18 cellular contexts compared by ENCODE assay signal in genomic region chr12:45209784-45210183, GRCh38.
"Had no signal": no experiment of that assay in that cellular context is flagged by ENCODE, and none has a peak within 500 bp of the region (broad histone marks: within the 10 kb centered on the region; RNA-seq: fewer than 3 reads in every experiment).

No MANE protein-coding gene starts in this region.

- H3K9me3 Mint-ChIP-seq: activated CD4-positive, alpha-beta memory T cell treated with anti-CD3 and anti-CD28 coated beads for 36 hours; activated CD4-positive, alpha-beta T cell treated with anti-CD3 and anti-CD28 coated beads, Interleukin-2, amount 10 ng/mL, durations not matched to agents 24 days and 14 days; activated naive CD8-positive, alpha-beta T cell treated with anti-CD3 and anti-CD28 coated beads, Interleukin-2, amount 10 ng/mL, durations not matched to agents 7 days and 5 days had no signal

- DNase-seq: activated CD4-positive, alpha-beta T cell treated with anti-CD3 and anti-CD28 coated beads, Interleukin-2, amount 10 ng/mL, durations not matched to agents 24 days and 14 days; activated CD8-positive, alpha-beta memory T cell treated with anti-CD3 and anti-CD28 coated beads for 24 hours; activated naive CD4-positive, alpha-beta T cell treated with anti-CD3 and anti-CD28 coated beads, Interleukin-2, amount 50 U/mL, for 16 hours; activated naive CD8-positive, alpha-beta T cell treated with anti-CD3 and anti-CD28 coated beads, Interleukin-2, amount 10 ng/mL, durations not matched to agents 7 days and 5 days; activated T-cell treated with anti-CD3 and anti-CD28 coated beads, Interleukin-2, amount 50 U/mL, for 48 hours; anterior cingulate cortex; NCI-H1092; NCI-H1417 treated with DMSO at 0.1 percent for 48 hours; NCI-H1694 treated with DMSO at 0.1 percent for 48 hours; NCI-H2081; NCI-H446; NCI-H524; SHP77; SW 1271 had no signal

- ATAC-seq: activated CD4-positive, CD25-positive, alpha-beta regulatory T cell treated with anti-CD3 and anti-CD28 coated beads, Interleukin-2, amount 50 U/mL, for 24 hours; SK-N-SH treated with all-trans-retinoic acid at 6 μM for 48 hours had no signal

- H3K27me3 Mint-ChIP-seq: activated CD4-positive, alpha-beta memory T cell treated with anti-CD3 and anti-CD28 coated beads for 36 hours; activated CD4-positive, alpha-beta T cell treated with anti-CD3 and anti-CD28 coated beads, Interleukin-2, amount 10 ng/mL, durations not matched to agents 24 days and 14 days; activated naive CD8-positive, alpha-beta T cell treated with anti-CD3 and anti-CD28 coated beads, Interleukin-2, amount 10 ng/mL, durations not matched to agents 7 days and 5 days had no signal

- FAIRE-seq: RCC 7860 had no signal

- H3K36me3 Mint-ChIP-seq: activated CD4-positive, alpha-beta memory T cell treated with anti-CD3 and anti-CD28 coated beads for 36 hours had no signal

- H3K4me3 Mint-ChIP-seq: activated CD4-positive, alpha-beta memory T cell treated with anti-CD3 and anti-CD28 coated beads for 36 hours; activated CD4-positive, alpha-beta T cell treated with anti-CD3 and anti-CD28 coated beads, Interleukin-2, amount 10 ng/mL, durations not matched to agents 24 days and 14 days; activated naive CD8-positive, alpha-beta T cell treated with anti-CD3 and anti-CD28 coated beads, Interleukin-2, amount 10 ng/mL, durations not matched to agents 7 days and 5 days had no signal

- H3K27ac Mint-ChIP-seq: activated CD4-positive, alpha-beta memory T cell treated with anti-CD3 and anti-CD28 coated beads for 36 hours; activated CD4-positive, alpha-beta T cell treated with anti-CD3 and anti-CD28 coated beads, Interleukin-2, amount 10 ng/mL, durations not matched to agents 24 days and 14 days; activated naive CD8-positive, alpha-beta T cell treated with anti-CD3 and anti-CD28 coated beads, Interleukin-2, amount 10 ng/mL, durations not matched to agents 7 days and 5 days had no signal
